22 cellular contexts compared by ENCODE assay signal in the genomic region with DNA sequence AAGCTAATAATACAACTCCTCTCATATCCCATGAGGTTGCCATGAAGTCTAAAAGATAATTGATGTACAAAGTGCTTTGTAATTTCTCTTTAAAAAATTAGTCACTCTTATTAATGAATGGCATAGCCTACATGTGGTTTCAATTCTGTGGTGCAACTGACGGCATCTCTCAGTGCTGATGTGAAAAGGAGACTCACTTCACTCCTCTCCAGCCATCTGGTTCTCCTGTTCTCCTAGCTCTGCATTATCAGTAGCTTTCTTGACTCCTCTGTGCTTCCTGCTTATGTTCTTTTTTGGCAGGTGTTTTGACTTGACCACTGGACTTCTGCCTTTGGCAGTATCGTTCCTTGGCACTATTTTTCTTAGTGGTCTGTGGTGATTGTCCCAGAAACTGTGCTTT.
DNase-seq lines count a peak whose midpoint lies in the region; ATAC-seq, FAIRE-seq and TF ChIP-seq lines count a peak whose summit lies in the region.
"Had no signal": no experiment of that assay in that cellular context is flagged by ENCODE, and none has a peak within 500 bp of the region (broad histone marks: within the 10 kb centered on the region; RNA-seq: fewer than 3 reads in every experiment).

No MANE protein-coding gene starts in this region.

- no peaks in the 10 kb centered on the region for H3K4me1 ChIP-seq in astrocyte (ENCODE audit: insufficient read depth, low read length)
- H3K4me1 ChIP-seq in gastroesophageal sphincter: peaks cover 3 to 49% (median 7%) of the 10 kb centered on the region in 3 donors

- ATAC-seq in HG02678 (IDR thresholded peaks at IDR 0.05; ENCODE audit: unreplicated experiment) (peak; percentile 72), gastroesophageal sphincter (no peak), HG02571 (IDR thresholded peaks at IDR 0.05; ENCODE audit: unreplicated experiment) (no peak)
- ATAC-seq: Right ventricle myocardium inferior had no signal

- TF ChIP-seq CTCF in astrocyte (IDR thresholded peaks at IDR 0.05; ENCODE audit: insufficient read depth, low read depth, low read length) (no peak), foreskin fibroblast (IDR thresholded peaks at IDR 0.05; ENCODE audit: low read depth, low read length) (no peak), gastroesophageal sphincter (IDR thresholded peaks at IDR 0.05) (no peak)

- H3K27ac ChIP-seq in astrocyte (ENCODE audit: low read depth, low read length): no peak overlapping the region
- no peak overlapping the region for H3K27ac ChIP-seq in gastroesophageal sphincter
- H3K27ac ChIP-seq: BLaER1 treated with 17β-estradiol and CSF1 and Interleukin-3, amounts not matched to agents 10 nM and 100 nM had no signal

- TF ChIP-seq POLR2A in gastroesophageal sphincter (IDR thresholded peaks at IDR 0.05): no peak
- no peak for TF ChIP-seq POLR2A in GM12892 (IDR thresholded peaks at IDR 0.05; ENCODE audit: low read depth, low read length)

- WGBS in gastroesophageal sphincter (ENCODE audit: low coverage in 1 of 2), 2 donors: 46 to 65% methylated on average over 2 of the region's 2 CpGs

- H4K20me1 ChIP-seq in astrocyte (ENCODE audit: insufficient read depth, low read length): peaks cover 4% of the 10 kb centered on the region
- H4K20me1 ChIP-seq: BLaER1 treated with 17β-estradiol and CSF1 and Interleukin-3, amounts not matched to agents 10 nM and 100 nM had no signal

- H3K4me1 Mint-ChIP-seq in astrocyte (ENCODE audit: low read depth, unreplicated experiment): peaks cover 3% of the 10 kb centered on the region

- DNase-seq in AG08395 (ENCODE audit: low spot score) (peak; percentile 47), astrocyte (ENCODE audit: low read depth) (peak; percentile 41), foreskin fibroblast (peak; percentile 71 to 84), GM12892 (ENCODE audit: insufficient read length) (no peak)
- DNase-seq in stimulated activated CD4-positive, alpha-beta T cell treated with anti-CD3 and anti-CD28 coated beads, Interleukin-15, amount 100 ng/mL, for 24 hours: no peak
- DNase-seq: 8988T; CD8-positive, alpha-beta memory T cell; DMS79 treated with DMSO at 0.1 percent for 48 hours; HFFc6; NCI-H1417 treated with DMSO at 0.1 percent for 48 hours; NCI-H2029 treated with DMSO at 0.1 percent for 48 hours; NCI-H2171 treated with DMSO at 0.1 percent for 48 hours; NCI-H510A; NCI-H774 had no signal

- no peaks in the 10 kb centered on the region for H3K9me3 Mint-ChIP-seq in astrocyte (ENCODE audit: unreplicated experiment)
- H3K9me3 Mint-ChIP-seq: CD8-positive, alpha-beta memory T cell; HFFc6 had no signal

- H3K27me3 ChIP-seq in astrocyte (ENCODE audit: insufficient read depth, low read length): no peaks in the 10 kb centered on the region
- H3K27me3 ChIP-seq in gastroesophageal sphincter: no peaks in the 10 kb centered on the region
- H3K27me3 ChIP-seq: BLaER1 treated with 17β-estradiol and CSF1 and Interleukin-3, amounts not matched to agents 10 nM and 100 nM had no signal

- H3K27ac Mint-ChIP-seq in astrocyte (ENCODE audit: unreplicated experiment): no peak overlapping the region
- H3K27ac Mint-ChIP-seq: HFFc6 had no signal

- H2AFZ ChIP-seq in astrocyte (ENCODE audit: low read depth, low read length): no peak overlapping the region

- H3K9me3 ChIP-seq in astrocyte (ENCODE audit: insufficient read depth, low read depth, low read length): no peaks in the 10 kb centered on the region
- H3K9me3 ChIP-seq in gastroesophageal sphincter: no peaks in the 10 kb centered on the region

- H3K27me3 Mint-ChIP-seq in astrocyte (ENCODE audit: low read depth, unreplicated experiment): no peaks in the 10 kb centered on the region
- H3K27me3 Mint-ChIP-seq: CD8-positive, alpha-beta memory T cell had no signal

- H3K36me3 ChIP-seq in astrocyte (ENCODE audit: insufficient read depth, low read length) (no peaks in the 10 kb centered on the region), gastroesophageal sphincter (no peaks in the 10 kb centered on the region)

- H3K79me2 ChIP-seq in astrocyte (ENCODE audit: insufficient read depth, low read length): no peaks in the 10 kb centered on the region

- no peak overlapping the region for H3K4me2 ChIP-seq in astrocyte (ENCODE audit: low read length)
- H3K4me2 ChIP-seq: BLaER1 treated with 17β-estradiol and CSF1 and Interleukin-3, amounts not matched to agents 10 nM and 100 nM had no signal

- no peak overlapping the region for H3K4me3 Mint-ChIP-seq in astrocyte (ENCODE audit: unreplicated experiment)
- H3K4me3 Mint-ChIP-seq: CD8-positive, alpha-beta memory T cell; HFFc6 had no signal

- H3K4me3 ChIP-seq in astrocyte (ENCODE audit: insufficient read depth, low read depth, low read length) (no peak overlapping the region), foreskin fibroblast (ENCODE audit: low read depth in 1 of 2, low read length in 2 of 2) (no peak overlapping the region), gastroesophageal sphincter (no peak overlapping the region)
- H3K4me3 ChIP-seq: BLaER1 treated with 17β-estradiol and CSF1 and Interleukin-3, amounts not matched to agents 10 nM and 100 nM had no signal

- no peaks in the 10 kb centered on the region for H3K36me3 Mint-ChIP-seq in astrocyte (ENCODE audit: low read depth, unreplicated experiment)

- no peak for FAIRE-seq in astrocyte (lab: Jason Lieb, UNC)
- no peak for FAIRE-seq in GM12892 (lab: Jason Lieb, UNC)
- FAIRE-seq: D721Med, G401.6, H1 had no signal

- no peak for TF ChIP-seq EP300 in gastroesophageal sphincter (IDR thresholded peaks at IDR 0.05)

- no peak overlapping the region for H3K9ac ChIP-seq in astrocyte (ENCODE audit: low read length)
- H3K9ac ChIP-seq: BLaER1 treated with 17β-estradiol and CSF1 and Interleukin-3, amounts not matched to agents 10 nM and 100 nM had no signal

Comparison
In these comparisons a context has a peak if more than half of its experiments do, and no peak if none do; other contexts are left out.
1. DNase-seq: peak in AG08395 (single experiment), astrocyte (single experiment) and foreskin fibroblast (2 of 2); none in GM12892 (single experiment) and stimulated activated CD4-positive, alpha-beta T cell treated with anti-CD3 and anti-CD28 coated beads, Interleukin-15, amount 100 ng/mL, for 24 hours (single experiment).